ENCODE assay signal across 11 cellular contexts in genomic region chr3:115808816-115809215, GRCh38.
A peak's percentile ranks its signal among the peaks of the same experiment; 100 is the strongest.
DNase-seq lines count a peak whose midpoint lies in the region; TF ChIP-seq lines count a peak whose summit lies in the region.
"Had no signal": no experiment of that assay in that cellular context is flagged by ENCODE, and none has a peak within 500 bp of the region (broad histone marks: within the 10 kb centered on the region; RNA-seq: fewer than 3 reads in every experiment).

No MANE protein-coding gene starts in this region.

- no peaks in the 10 kb centered on the region for H3K36me3 ChIP-seq in SK-N-MC (ENCODE audit: insufficient read depth, low read length)

- H3K9me3 ChIP-seq in SK-N-MC (ENCODE audit: low read depth, low read length) = no peaks in the 10 kb centered on the region
- H3K9me3 ChIP-seq: A549 had no signal

- DNase-seq in GM03348 (ENCODE audit: low spot score) (peak; percentile 16), SK-N-MC (ENCODE audit: low read depth, low spot score) (no peak), fibroblast of the aortic adventitia (ENCODE audit: low read depth) (peak; percentile 69), GF-D8 (lab: John Stamatoyannopoulos, UW) (no peak), retina (no peak)
- DNase-seq in effector CD4-positive, alpha-beta T cell = no peak
- DNase-seq: C1 segment of cervical spinal cord; CD4-positive, alpha-beta memory T cell; DMS79; KBM-7 had no signal

- TF ChIP-seq CTCF in fibroblast of the aortic adventitia (IDR thresholded peaks at IDR 0.05; ENCODE audit: insufficient read depth, low read length) = no peak

- H3K27ac ChIP-seq in SK-N-MC = peak overlapping the region; percentile 81

- H3K9ac ChIP-seq in SK-N-MC (ENCODE audit: insufficient read length) = no peak overlapping the region

- peak overlapping the region; percentile 0; the same call in 1 of the 2 replicates for H3K4me3 ChIP-seq in SK-N-MC
- no peak overlapping the region for H3K4me3 ChIP-seq in fibroblast of the aortic adventitia (ENCODE audit: low read depth, low read length)
- H3K4me3 ChIP-seq: A549 had no signal

Comparison
In these comparisons a context has a peak if more than half of its experiments do, and no peak if none do; other contexts are left out.
1. DNase-seq: peak in GM03348 (single experiment) and fibroblast of the aortic adventitia (single experiment); none in SK-N-MC (single experiment), GF-D8 (single experiment), retina (single experiment) and effector CD4-positive, alpha-beta T cell (single experiment).